8 cellular contexts compared by ENCODE assay signal in genomic region chr3:101070260-101071121, GRCh38.
DNase-seq lines count a peak whose midpoint lies in the region; ATAC-seq, FAIRE-seq and TF ChIP-seq lines count a peak whose summit lies in the region.

No MANE protein-coding gene starts in this region.

- TF ChIP-seq POLR2A in K562 (conservative IDR thresholded peaks at IDR 0.05), result no peak

- no TSS peak for BruUV-seq in K562 (replicated peaks; lab: Mats Ljungman, UMichigan)

- H3K4me2 ChIP-seq in KMS-11 (no peak overlapping the region), K562 (ENCODE audit: insufficient read depth, low read length) (no peak overlapping the region)

- no peaks in the 10 kb centered on the region for H3K4me1 Mint-ChIP-seq in CD4-positive, alpha-beta T cell (ENCODE audit: low read depth)

- POLR2A ChIA-PET in CD4-positive, alpha-beta T cell (lab: Charles Lee), result no interaction called here
- POLR2A ChIA-PET in K562 (lab: Yijun Ruan, JAX), result interaction anchor here (0.6 to 1.0 kb wide), 2 partner anchors 220 to 491 kb away, joined by 3 read pairs; partner anchors contain the start of gene TRMT10C

- H4K20me1 ChIP-seq in KMS-11 (ENCODE audit: insufficient read depth) (no peaks in the 10 kb centered on the region), K562 (replicated peaks; ENCODE audit: control insufficient read depth, insufficient read depth, low read length) (no peaks in the 10 kb centered on the region)

- H3K27me3 ChIP-seq in CD4-positive, alpha-beta T cell (ENCODE audit: control insufficient read depth, insufficient read depth, low read length), result peaks cover 4% of the 10 kb centered on the region
- no peaks in the 10 kb centered on the region for H3K27me3 ChIP-seq in KMS-11 (ENCODE audit: insufficient read depth, low read depth)
- no peaks in the 10 kb centered on the region for H3K27me3 ChIP-seq in K562 (ENCODE audit: control insufficient read depth in 2 of 2, insufficient read depth in 2 of 2, low read length in 2 of 2)

- H3K9ac ChIP-seq in KMS-11 (no peak overlapping the region), K562 (ENCODE audit: insufficient read depth in 1 of 2, low read depth in 2 of 2, low read length in 2 of 2) (no peak overlapping the region)

- peak; percentile 73 to 89 for TF ChIP-seq RAD21 in K562 (CRISPR knock-in tag; conservative IDR thresholded peaks at IDR 0.05 in 1 of 2, IDR thresholded peaks at IDR 0.05 in 1 of 2)

- H3K4me3 ChIP-seq in KMS-11 (IDR thresholded peaks at IDR 0.05; ENCODE audit: insufficient read depth, low read depth, low read length) (no peak overlapping the region), K562 (no peak overlapping the region)

- H3K36me3 ChIP-seq in KMS-11 (ENCODE audit: insufficient read depth), result no peaks in the 10 kb centered on the region
- no peaks in the 10 kb centered on the region for H3K36me3 ChIP-seq in K562 (ENCODE audit: control insufficient read depth, insufficient read depth, low read length)

- no peaks in the 10 kb centered on the region for H3K9me3 Mint-ChIP-seq in CD4-positive, alpha-beta T cell

- intact Hi-C loops in CD4-positive, alpha-beta T cell (cut with DNase I, micrococcal nuclease), result loop anchor here (1.0 to 5.0 kb wide), 3 partner anchors 312 to 566 kb away; no protein-coding TSS in a partner anchor
- intact Hi-C loops in K562 (cut with micrococcal nuclease) (loop anchor here (1.0 to 5.0 kb wide), 3 partner anchors 76 to 312 kb away; no protein-coding TSS in a partner anchor), left colon (cut with DNase I, micrococcal nuclease) (loop anchor here in 1 of 2 donors (5.0 kb wide), 1 partner anchor 127 kb away; no protein-coding TSS in a partner anchor)

- no peak overlapping the region for H3K4me3 Mint-ChIP-seq in CD4-positive, alpha-beta T cell

- H3K27ac ChIP-seq in CD4-positive, alpha-beta T cell (ENCODE audit: low read depth, low read length), result no peak overlapping the region
- H3K27ac ChIP-seq in KMS-11 (no peak overlapping the region), K562 (ENCODE audit: extremely low read depth, low read depth, low read length) (no peak overlapping the region)

- no peaks in the 10 kb centered on the region for H3K4me1 ChIP-seq in KMS-11 (ENCODE audit: low read depth, poor library complexity, severe bottlenecking)
- no peaks in the 10 kb centered on the region for H3K4me1 ChIP-seq in K562 (replicated peaks in 1 of 2; ENCODE audit: control insufficient read depth in 2 of 2, insufficient read depth in 2 of 2, low read length in 2 of 2)

- peaks cover 19% of the 10 kb centered on the region for H3K27me3 Mint-ChIP-seq in CD4-positive, alpha-beta T cell

- 0% methylated on average over 4 of the region's 5 CpGs for WGBS in K562 (ENCODE audit: insufficient coverage, low coverage, missing lambda C conversion rate)

- H3K79me2 ChIP-seq in KMS-11 (ENCODE audit: insufficient read depth, low read depth), result no peaks in the 10 kb centered on the region
- H3K79me2 ChIP-seq in K562 (ENCODE audit: control insufficient read depth, insufficient read depth, low read length), result no peaks in the 10 kb centered on the region

- peak; percentile 77 for ATAC-seq in CD4-positive, alpha-beta T cell (ENCODE audit: poor library complexity)
- ATAC-seq in GM19328 (IDR thresholded peaks at IDR 0.05; ENCODE audit: unreplicated experiment) (peak; percentile 80), K562 (peak; percentile 99), left colon (peak; percentile 90)

- no peaks in the 10 kb centered on the region for H3K9me1 ChIP-seq in K562 (ENCODE audit: control insufficient read depth, insufficient read depth, low read length)

- TF ChIP-seq CTCF in CD4-positive, alpha-beta T cell (IDR thresholded peaks at IDR 0.05), result peak; percentile 73
- TF ChIP-seq CTCF in KMS-11 (conservative IDR thresholded peaks at IDR 0.05; ENCODE audit: low read depth, low read length), result peak; percentile 80
- TF ChIP-seq CTCF in K562 (IDR thresholded peaks at IDR 0.05 in 2 of 3, conservative IDR thresholded peaks at IDR 0.05 in 1 of 3; ENCODE audit: insufficient read depth in 2 of 3, low read depth in 1 of 3, low read length in 3 of 3), result peak; percentile 82 to 89 (median 86)

- TF ChIP-seq EP300 in K562 (IDR thresholded peaks at IDR 0.05; ENCODE audit: low read length), result no peak

- no peak overlapping the region for H2AFZ ChIP-seq in KMS-11 (ENCODE audit: low read depth)
- peak overlapping the region; percentile 76 for H2AFZ ChIP-seq in K562 (ENCODE audit: low read depth, low read length)

- CTCF ChIA-PET in CD4-positive, alpha-beta T cell (lab: Charles Lee), result interaction anchor here (0.5 to 1.1 kb wide), 4 partner anchors 72 to 472 kb away, joined by 3 to 4 read pairs (median 4); no protein-coding TSS in a partner anchor
- CTCF ChIA-PET in K562 (lab: Yijun Ruan, JAX; ENCODE audit: low intra/inter-chr PET ratio), result interaction anchor here (0.5 to 1.5 kb wide), 4 partner anchors 126 to 1239 kb away, joined by 3 to 6 read pairs (median 4); no protein-coding TSS in a partner anchor

- in situ Hi-C loops in K562 (cut with MboI), result loop anchor here (10.0 kb wide), 1 partner anchor 114 kb away; no protein-coding TSS in a partner anchor

- DNase-seq in CD4-positive, alpha-beta T cell, result peak; percentile 29 to 66 (median 43)
- DNase-seq in T1000 (lab: John Stamatoyannopoulos, UW) (peak; percentile 40), K562 (ENCODE audit: extremely low read depth in 1 of 4, low spot score in 3 of 4) (peak; percentile 36 to 79 (median 52)), left colon (peak; percentile 79 to 87), dedifferentiated amniotic fluid mesenchymal stem cell (ENCODE audit: extremely low spot score) (no peak)
- peak; percentile 45 to 58 for DNase-seq in stimulated activated CD8-positive, alpha-beta memory T cell treated with anti-CD3 and anti-CD28 coated beads, Interleukin-2, amount 100 ng/mL, for 48 hours (ENCODE audit: low read depth in 2 of 2)

- no peak for FAIRE-seq in K562 (lab: Jason Lieb, UNC)

- H3K9me3 ChIP-seq in CD4-positive, alpha-beta T cell (ENCODE audit: control insufficient read depth, low read length), result no peaks in the 10 kb centered on the region
- H3K9me3 ChIP-seq in K562 (replicated peaks; ENCODE audit: control insufficient read depth, insufficient read depth, low read depth, low read length), result no peaks in the 10 kb centered on the region

- no peaks in the 10 kb centered on the region for H3K36me3 Mint-ChIP-seq in CD4-positive, alpha-beta T cell (ENCODE audit: low read depth)

- H3K27ac Mint-ChIP-seq in CD4-positive, alpha-beta T cell, result no peak overlapping the region

TF ChIP-seq in K562, 482 proteins besides CTCF, POLR2A, EP300 and RAD21 (continues in another document):
- TF ChIP-seq RB1 (IDR thresholded peaks at IDR 0.05; ENCODE audit: low read depth), result no peak
- peak; percentile 16; the same call in 1 of the 2 replicates for TF ChIP-seq ZNF512 (tag; IDR thresholded peaks at IDR 0.05)
- no peak for TF ChIP-seq WHSC1 (IDR thresholded peaks at IDR 0.05; ENCODE audit: low read length)
- no peak for TF ChIP-seq CBX2 (IDR thresholded peaks at IDR 0.05; ENCODE audit: insufficient read depth, low read length, poor library complexity, severe bottlenecking)
- no peak for TF ChIP-seq FOXK1 (CRISPR knock-in tag; IDR thresholded peaks at IDR 0.05; ENCODE audit: borderline replicate concordance)
- TF ChIP-seq SMAD3 (CRISPR knock-in tag; conservative IDR thresholded peaks at IDR 0.05), result no peak
- TF ChIP-seq PYGO2 (tag; IDR thresholded peaks at IDR 0.05), result no peak
- TF ChIP-seq MNT (conservative IDR thresholded peaks at IDR 0.05), result peak; percentile 70 to 74; a peak in 3 of 4 replicates
- TF ChIP-seq HBP1 (CRISPR knock-in tag; IDR thresholded peaks at IDR 0.05), result no peak
